8 cellular contexts compared by ENCODE assay signal in the genomic region with DNA sequence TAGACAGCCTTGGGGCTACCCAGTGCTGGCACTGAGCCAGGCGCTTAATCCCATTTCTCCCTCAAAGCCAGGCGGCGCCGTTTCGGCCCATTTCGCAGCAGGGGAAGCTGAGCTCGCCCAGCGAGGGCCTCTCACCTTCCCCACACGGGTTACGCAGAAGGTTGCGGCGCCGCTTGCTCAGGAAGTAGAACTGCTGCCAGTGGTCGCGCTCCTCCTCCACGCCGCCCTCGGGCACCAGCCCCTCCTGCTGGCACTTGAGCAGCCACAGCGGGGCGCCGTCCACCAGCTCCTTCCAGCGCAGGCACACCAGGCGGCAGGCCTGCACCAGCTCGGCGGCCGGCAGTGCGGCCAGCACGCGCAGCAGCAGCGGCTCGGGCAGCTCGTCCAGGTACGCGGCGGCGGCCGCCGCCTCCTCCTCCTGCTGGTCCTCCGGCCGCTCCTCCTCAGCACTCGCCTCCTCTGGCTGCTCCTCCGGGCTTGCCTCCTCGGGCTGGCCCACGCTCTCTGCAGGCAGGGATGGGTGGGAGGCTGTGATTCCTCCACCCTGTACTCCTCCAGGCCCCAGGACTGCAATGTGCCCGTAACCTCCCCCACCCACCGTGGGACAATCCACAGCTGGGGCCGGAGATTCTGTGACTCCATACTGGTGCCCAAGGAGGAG. TPM values are rescaled to one million over a fixed set of nuclear protein-coding genes. Genes with fewer than 3 reads are reported as not detected.
DNase-seq lines count a peak whose midpoint lies in the region; ATAC-seq lines count a peak whose summit lies in the region.

No MANE protein-coding gene starts in this region.

- H3K9me3 Mint-ChIP-seq in IgD-negative memory B cell (no peaks in the 10 kb centered on the region), T-cell (no peaks in the 10 kb centered on the region)

- ATAC-seq in T-cell (replicated peaks in 1 of 4) (peak; percentile 56 to 71 (median 63)), left ventricle myocardium superior (peak; percentile 74), GM18907 (IDR thresholded peaks at IDR 0.05; ENCODE audit: unreplicated experiment) (no peak)

- CTCF ChIA-PET in T-cell (lab: Charles Lee) = interaction anchor here (0.7 to 5.6 kb wide), 9 partner anchors 14 to 409 kb away, joined by 3 to 56 read pairs (median 4); a partner anchor contains a TSS

- intact Hi-C loops in left ventricle myocardium superior (cut with micrococcal nuclease) = loop anchor here (10.0 kb wide), 1 partner anchor 64 kb away; no protein-coding TSS in a partner anchor

- H3K36me3 Mint-ChIP-seq in IgD-negative memory B cell (peaks cover 1% of the 10 kb centered on the region), T-cell (no peaks in the 10 kb centered on the region)

- peaks cover 1% of the 10 kb centered on the region for H3K27me3 Mint-ChIP-seq in IgD-negative memory B cell
- H3K27me3 Mint-ChIP-seq in T-cell = no peaks in the 10 kb centered on the region

- H3K4me3 Mint-ChIP-seq in IgD-negative memory B cell (peak overlapping the region; percentile 74 to 94 (median 84)), T-cell (peak overlapping the region; percentile 71 to 84 (median 80))

- POLR2A ChIA-PET in T-cell (lab: Charles Lee) = interaction anchor here (0.6 kb wide), 2 partner anchors 34 to 1435 kb away, joined by 3 to 4 read pairs; no protein-coding TSS in a partner anchor

- H3K4me1 Mint-ChIP-seq in IgD-negative memory B cell = peaks cover 0 to 23% (median 18%) of the 10 kb centered on the region in 3 donors
- H3K4me1 Mint-ChIP-seq in T-cell = peaks cover 24 to 38% (median 32%) of the 10 kb centered on the region in 3 donors

- DNase-seq in COLO668 (lab: John Stamatoyannopoulos, UW; ENCODE audit: unreplicated experiment) (peak; percentile 88), T-cell (peak; percentile 45 to 84 (median 77)), left ventricle myocardium superior (peak; percentile 88), retina (peak; percentile 81), NCI-H187 treated with DMSO at 0.1 percent for 48 hours (lab: John Stamatoyannopoulos, UW) (no peak)
- peak; percentile 54 for DNase-seq in activated naive CD8-positive, alpha-beta T cell treated with anti-CD3 and anti-CD28 coated beads, Interleukin-2, amount 50 U/mL, for 16 hours (ENCODE audit: low read depth, low spot score)

- H3K27ac Mint-ChIP-seq in IgD-negative memory B cell (peak overlapping the region in 2 of 3 donors; percentile 19 to 90), T-cell (peak overlapping the region; percentile 78 to 86)

RNA-seq across cellular contexts. Expression of a gene that starts 3.8 kb away (rescaled TPM):
- polyA plus RNA-seq in IgD-negative memory B cell = 18.0 TPM
- total RNA-seq in T-cell (1 to 10 TPM; 4.7 to 8.4 (median 6.3) TPM), left ventricle myocardium superior (3.9 TPM)

RNA-seq across cellular contexts. Expression of a gene that starts 4.2 kb away (rescaled TPM):
- 16.9 TPM for polyA plus RNA-seq in IgD-negative memory B cell
- total RNA-seq in T-cell (10 to 100 TPM; 46.7 to 64.5 (median 54.3) TPM), left ventricle myocardium superior (20.4 TPM)

RNA-seq across cellular contexts. Expression of a gene that starts 13.5 kb away (rescaled TPM):
- polyA plus RNA-seq in IgD-negative memory B cell = 24.2 TPM
- 1 to 10 TPM; 2.6 to 7.8 (median 6.0) TPM for total RNA-seq in T-cell
- total RNA-seq in left ventricle myocardium superior = 11.1 TPM

RNA-seq across cellular contexts. Expression of a gene that starts 30.5 kb away (rescaled TPM):
- polyA plus RNA-seq in IgD-negative memory B cell = 49.1 TPM
- total RNA-seq in T-cell (10 to 100 TPM; 22.4 to 28.5 (median 24.0) TPM), left ventricle myocardium superior (21.8 TPM)

RNA-seq across cellular contexts. Expression of a gene that starts 41.0 kb away (rescaled TPM):
- polyA plus RNA-seq in IgD-negative memory B cell = 0.13 TPM
- total RNA-seq in T-cell = 1 to 10 TPM in 1 of 5 donors, under 1 TPM in 4; 0.18 to 2.0 (median 0.23) TPM
- 0.05 TPM for total RNA-seq in left ventricle myocardium superior
